ENCODE assay signal across 11 cellular contexts in genomic region chr19:3098141-3098514, GRCh38. TPM values are rescaled to one million over a fixed set of nuclear protein-coding genes. Genes with fewer than 3 reads are reported as not detected.
DNase-seq lines count a peak whose midpoint lies in the region; ATAC-seq, FAIRE-seq and TF ChIP-seq lines count a peak whose summit lies in the region.
"Had no signal": no experiment of that assay in that cellular context is flagged by ENCODE, and none has a peak within 500 bp of the region (broad histone marks: within the 10 kb centered on the region; RNA-seq: fewer than 3 reads in every experiment).

No MANE protein-coding gene starts in this region.

- peaks cover 86% of the 10 kb centered on the region for H3K79me2 ChIP-seq in ACC112 (ENCODE audit: control insufficient read depth, insufficient read depth, low read length, unreplicated experiment)

- TF ChIP-seq POLR2A in adrenal gland (IDR thresholded peaks at IDR 0.05) (no peak), gastroesophageal sphincter (IDR thresholded peaks at IDR 0.05) (no peak)

- peaks cover 30% of the 10 kb centered on the region for H3K4me1 Mint-ChIP-seq in CD14-positive monocyte

- no peak for FAIRE-seq in pancreas (lab: Jason Lieb, UNC)

- H2AFZ ChIP-seq in ACC112 (ENCODE audit: low read length, unreplicated experiment) = no peak overlapping the region

- peaks cover 35 to 83% (median 52%) of the 10 kb centered on the region in 3 donors for H3K27me3 Mint-ChIP-seq in CD14-positive monocyte (ENCODE audit: low read depth in 3 of 3)

- H3K36me3 Mint-ChIP-seq in CD14-positive monocyte = peaks cover 2 to 5% of the 10 kb centered on the region in 2 donors
- H3K36me3 Mint-ChIP-seq: T-cell had no signal

- peaks cover 27% of the 10 kb centered on the region for H3K4me1 ChIP-seq in ACC112 (ENCODE audit: control insufficient read depth, insufficient read depth, low read length, unreplicated experiment)
- peaks cover 49 to 64% of the 10 kb centered on the region in 2 donors for H3K4me1 ChIP-seq in adrenal gland (replicated peaks in 1 of 2)
- H3K4me1 ChIP-seq in gastroesophageal sphincter = peaks cover 5 to 90% (median 52%) of the 10 kb centered on the region in 3 donors
- peaks cover 26 to 37% (median 29%) of the 10 kb centered on the region in 3 donors for H3K4me1 ChIP-seq in pancreas

- H3K27me3 ChIP-seq in ACC112 (ENCODE audit: insufficient read depth, low read length) (no peaks in the 10 kb centered on the region), adrenal gland (no peaks in the 10 kb centered on the region), gastroesophageal sphincter (no peaks in the 10 kb centered on the region), pancreas (no peaks in the 10 kb centered on the region)

- H3K4me3 ChIP-seq in ACC112 (ENCODE audit: low read depth, low read length) (peak overlapping the region; percentile 98), adrenal gland (peak overlapping the region in 2 of 4 donors; percentile 2 to 93), gastroesophageal sphincter (peak overlapping the region; percentile 20 to 99), pancreas (peak overlapping the region in 2 of 4 donors; percentile 25 to 94)

- WGBS in adrenal gland, 4 donors = 20 to 72% (median 60%) methylated on average over 1 to 18 of the region's 18 CpGs
- 20% methylated on average over 1 of the region's 18 CpGs; no CpG with 5 or more reads in 1 of the 2 donors for WGBS in gastroesophageal sphincter (ENCODE audit: low coverage in 1 of 2), 2 donors
- WGBS in pancreas, 2 donors = 48 to 57% methylated on average over 18 of the region's 18 CpGs

- H3K27ac ChIP-seq in ACC112 (ENCODE audit: low read depth, low read length) (peak overlapping the region; percentile 71), adrenal gland (peak overlapping the region in 4 of 5 donors; percentile 66 to 89 (median 83)), gastroesophageal sphincter (peak overlapping the region; percentile 61 to 87 (median 84)), pancreas (peak overlapping the region; percentile 35 to 78 (median 58))

- H3K36me3 ChIP-seq in ACC112 (ENCODE audit: insufficient read depth, low read length) (no peaks in the 10 kb centered on the region), adrenal gland (replicated peaks in 1 of 2) (no peaks in the 10 kb centered on the region), gastroesophageal sphincter (no peaks in the 10 kb centered on the region), pancreas (no peaks in the 10 kb centered on the region)

- no peak overlapping the region for H3K27ac Mint-ChIP-seq in CD14-positive monocyte

- peak overlapping the region in 1 of 2 donors; percentile 31 for H3K4me3 Mint-ChIP-seq in CD14-positive monocyte

- H3K9me3 ChIP-seq in adrenal gland (replicated peaks in 1 of 3) = no peaks in the 10 kb centered on the region
- no peaks in the 10 kb centered on the region for H3K9me3 ChIP-seq in gastroesophageal sphincter
- no peaks in the 10 kb centered on the region for H3K9me3 ChIP-seq in pancreas

- ATAC-seq in gastroesophageal sphincter (no peak), pancreas (no peak)

- intact Hi-C loops in adrenal gland (cut with DNase I) (no loop called here), pancreas (cut with DNase I) (no loop called here), CD14-positive monocyte (cut with micrococcal nuclease) (no loop called here)

- H3K9me3 Mint-ChIP-seq in CD14-positive monocyte = peaks cover 0 to 19% (median 6%) of the 10 kb centered on the region in 7 donors
- H3K9me3 Mint-ChIP-seq: T-cell had no signal

- DNase-seq in adrenal gland = no peak
- DNase-seq in pancreas = peak in 1 of 6 donors; percentile 58
- no peak for DNase-seq in KG1 (lab: John Stamatoyannopoulos, UW)
- no peak for DNase-seq in CD14-positive monocyte (ENCODE audit: low spot score)
- DNase-seq in Ammon's horn (ENCODE audit: low spot score) = no peak
- DNase-seq in DMS 273 treated with DMSO at 0.1 percent for 48 hours (lab: John Stamatoyannopoulos, UW) = no peak
- DNase-seq: AML-193, NCI-H524 had no signal

- TF ChIP-seq CTCF in adrenal gland (IDR thresholded peaks at IDR 0.05) = peak in 1 of 6 experiments; percentile 9
- peak in 1 of 4 experiments; percentile 9 for TF ChIP-seq CTCF in gastroesophageal sphincter (IDR thresholded peaks at IDR 0.05)
- no peak for TF ChIP-seq CTCF in pancreas (IDR thresholded peaks at IDR 0.05)
- no peak for TF ChIP-seq CTCF in CD14-positive monocyte (IDR thresholded peaks at IDR 0.05)

- no peak for TF ChIP-seq EP300 in gastroesophageal sphincter (IDR thresholded peaks at IDR 0.05)

RNA-seq across cellular contexts. Expression of gene GNA11, which starts 4.0 kb away (rescaled TPM):
- total RNA-seq in adrenal gland (10 to 100 TPM; 53.1 to 84.3 (median 64.4) TPM), gastroesophageal sphincter (100 to 1,000 TPM in 1 of 4 donors, 10 to 100 TPM in 3; 68.4 to 154 (median 83.4) TPM), pancreas (10 to 100 TPM; 17.4 to 28.0 (median 23.6) TPM)
- polyA plus RNA-seq in adrenal gland (10 to 100 TPM; 20.6 to 38.3 (median 35.6) TPM), pancreas (10 to 100 TPM; 25.6 to 28.4 TPM), CD14-positive monocyte (under 1 TPM; 0.25 to 0.37 TPM)

RNA-seq across cellular contexts. Expression of gene TLE5, which starts 35.8 kb away (rescaled TPM):
- total RNA-seq in adrenal gland (100 to 1,000 TPM; 428 to 968 (median 670) TPM), gastroesophageal sphincter (100 to 1,000 TPM; 502 to 905 (median 558) TPM), pancreas (100 to 1,000 TPM; 165 to 250 (median 204) TPM)
- polyA plus RNA-seq in adrenal gland (1,000 to 10,000 TPM in 2 of 3 donors, 100 to 1,000 TPM in 1; 237 to 2,300 (median 1,557) TPM), pancreas (100 to 1,000 TPM; 539 to 573 TPM), CD14-positive monocyte (10 to 100 TPM; 27.5 to 34.4 TPM)

RNA-seq across cellular contexts. Expression of gene GNA15, which starts 37.7 kb away (rescaled TPM):
- total RNA-seq in adrenal gland (10 to 100 TPM in 4 of 8 donors, 1 to 10 TPM in 4; 4.4 to 16.3 (median 10.3) TPM), gastroesophageal sphincter (1 to 10 TPM; 1.2 to 9.3 (median 5.7) TPM), pancreas (1 to 10 TPM in 3 of 6 donors, under 1 TPM in 3; 0.19 to 3.0 (median 0.83) TPM)
- polyA plus RNA-seq in adrenal gland (1 to 10 TPM; 1.6 to 7.3 (median 5.8) TPM), pancreas (1 to 10 TPM; 1.3 to 2.4 TPM), CD14-positive monocyte (10 to 100 TPM; 38.7 to 41.3 TPM)
